Comparison of ENCODE assay signal across 9 cellular contexts in genomic region chr2:45681675-45682074, GRCh38. TPM values are rescaled to one million over a fixed set of nuclear protein-coding genes. Genes with fewer than 3 reads are reported as not detected.
DNase-seq lines count a peak whose midpoint lies in the region; ATAC-seq, FAIRE-seq and TF ChIP-seq lines count a peak whose summit lies in the region.
"Had no signal": no experiment of that assay in that cellular context is flagged by ENCODE, and none has a peak within 500 bp of the region (broad histone marks: within the 10 kb centered on the region; RNA-seq: fewer than 3 reads in every experiment).

No MANE protein-coding gene starts in this region.

- H3K4me1 Mint-ChIP-seq in T-helper 17 cell, result peaks cover 20% of the 10 kb centered on the region

- H3K27me3 Mint-ChIP-seq in T-helper 17 cell, result no peaks in the 10 kb centered on the region

- no peak for TF ChIP-seq POLR2A in GM12892 (IDR thresholded peaks at IDR 0.05; ENCODE audit: low read depth, low read length)

- DNase-seq in GM12892 (ENCODE audit: insufficient read length) (no peak), HFF-Myc (ENCODE audit: extremely low read depth, low read depth) (peak; percentile 68), RCC 7860 (ENCODE audit: low spot score) (peak; percentile 91), foreskin keratinocyte (peak; percentile 54 to 72), upper lobe of right lung (no peak), T-helper 17 cell (no peak), NCI-H526 treated with DMSO at 0.1 percent for 48 hours (lab: John Stamatoyannopoulos, UW) (no peak)

- peak; percentile 14 for FAIRE-seq in GM12892 (lab: Jason Lieb, UNC)
- FAIRE-seq in RCC 7860 (lab: Jason Lieb, UNC), result peak; percentile 95

- H3K4me3 Mint-ChIP-seq in T-helper 17 cell, result no peak overlapping the region

- peaks cover 2% of the 10 kb centered on the region for H3K36me3 Mint-ChIP-seq in T-helper 17 cell (ENCODE audit: low read depth)

- H3K4me3 ChIP-seq in HFF-Myc (replicated peaks; ENCODE audit: low read depth, low read length), result no peak overlapping the region
- H3K4me3 ChIP-seq in upper lobe of right lung, result no peak overlapping the region
- H3K4me3 ChIP-seq: Peyer's patch had no signal

- H3K27ac ChIP-seq in foreskin keratinocyte (no peak overlapping the region), upper lobe of right lung (no peak overlapping the region)

- peaks cover 15% of the 10 kb centered on the region for H3K4me1 ChIP-seq in foreskin keratinocyte
- peaks cover 15% of the 10 kb centered on the region for H3K4me1 ChIP-seq in upper lobe of right lung

- H3K27ac Mint-ChIP-seq in T-helper 17 cell, result no peak overlapping the region

- H3K9me3 ChIP-seq in upper lobe of right lung (no peaks in the 10 kb centered on the region), T-helper 17 cell (ENCODE audit: control insufficient read depth, low read length, poor library complexity, severe bottlenecking) (no peaks in the 10 kb centered on the region)
- H3K9me3 ChIP-seq: Peyer's patch had no signal

- ATAC-seq in foreskin keratinocyte (peak; percentile 76), upper lobe of right lung (peak; percentile 89), T-helper 17 cell (no peak), HG02852 (IDR thresholded peaks at IDR 0.05; ENCODE audit: unreplicated experiment) (no peak)

- no peaks in the 10 kb centered on the region for H3K36me3 ChIP-seq in upper lobe of right lung
- H3K36me3 ChIP-seq: Peyer's patch had no signal

- TF ChIP-seq CTCF in HFF-Myc (IDR thresholded peaks at IDR 0.05; ENCODE audit: low read depth, low read length, missing control alignments) (no peak), foreskin keratinocyte (conservative IDR thresholded peaks at IDR 0.05) (no peak), upper lobe of right lung (IDR thresholded peaks at IDR 0.05) (no peak)

- intact Hi-C loops in upper lobe of right lung (cut with DNase I), result no loop called here

- H3K27me3 ChIP-seq in foreskin keratinocyte (peaks cover 18% of the 10 kb centered on the region), upper lobe of right lung (no peaks in the 10 kb centered on the region)
- H3K27me3 ChIP-seq: Peyer's patch had no signal

RNA-seq across cellular contexts. Expression of gene PRKCE, which starts 30.2 kb away (rescaled TPM):
- polyA plus RNA-seq in GM12892 (2012; ENCODE audit: missing spikeins), result 5.7 TPM
- total RNA-seq in foreskin keratinocyte (2.5 and 2.6 TPM in 2 replicates), upper lobe of right lung (65.6 TPM), T-helper 17 cell (10 to 100 TPM; 17.6 to 23.7 TPM)
- polyA plus RNA-seq in foreskin keratinocyte, result 0.56 and 0.93 TPM in 2 replicates

Comparison
In these comparisons a context has a peak if more than half of its experiments do, and no peak if none do; other contexts are left out.
1. DNase-seq: peak in HFF-Myc (single experiment), RCC 7860 (single experiment) and foreskin keratinocyte (2 of 2); none in GM12892 (single experiment), upper lobe of right lung (single experiment), T-helper 17 cell (0 of 3) and NCI-H526 treated with DMSO at 0.1 percent for 48 hours (single experiment).
2. ATAC-seq: peak in foreskin keratinocyte (single experiment) and upper lobe of right lung (single experiment); none in T-helper 17 cell (single experiment) and HG02852 (single experiment).